In genomic region chr18:13217466-13217961, GRCh38 we compare ENCODE assay signal across 8 cellular contexts. TPM values are rescaled to one million over a fixed set of nuclear protein-coding genes. Genes with fewer than 3 reads are reported as not detected.
DNase-seq lines count a peak whose midpoint lies in the region; ATAC-seq, FAIRE-seq and TF ChIP-seq lines count a peak whose summit lies in the region.

No MANE protein-coding gene starts in this region.

- WGBS in small intestine, 3 donors = 0 to 2% (median 1%) methylated on average over 20 to 64 of the region's 64 CpGs

- in situ Hi-C loops in astrocyte of the spinal cord (cut with HindIII; ENCODE audit: low sequenced_read_pairs) = no loop called here

- DNase-seq in T-helper 17 cell = peak; percentile 57 to 58 (median 58)
- DNase-seq in astrocyte of the spinal cord (ENCODE audit: low read depth, low spot score) = peak; percentile 19
- DNase-seq in iPS-NIHi11 (ENCODE audit: low spot score) = peak; percentile 72
- peak; percentile 70 for DNase-seq in small intestine

- H3K27ac Mint-ChIP-seq in T-helper 17 cell = no peak overlapping the region

- H3K36me3 ChIP-seq in ES-I3 (ENCODE audit: insufficient read depth, low read length) = no peaks in the 10 kb centered on the region
- no peaks in the 10 kb centered on the region for H3K36me3 ChIP-seq in small intestine (ENCODE audit: control insufficient read depth in 2 of 2, insufficient read depth in 2 of 2, low read length in 2 of 2)

- peak overlapping the region; percentile 90 for H3K4me3 Mint-ChIP-seq in T-helper 17 cell

- ATAC-seq in HG02852 (IDR thresholded peaks at IDR 0.05; ENCODE audit: unreplicated experiment) = peak; percentile 51
- peak; percentile 56 for ATAC-seq in T-helper 17 cell
- ATAC-seq in GM18519 (IDR thresholded peaks at IDR 0.05; ENCODE audit: low FRiP score, unreplicated experiment) = no peak
- no peak for ATAC-seq in HG02571 (IDR thresholded peaks at IDR 0.05; ENCODE audit: unreplicated experiment)

- peaks cover 31% of the 10 kb centered on the region for H3K4me1 Mint-ChIP-seq in T-helper 17 cell

- no peak for TF ChIP-seq CTCF in astrocyte of the spinal cord (IDR thresholded peaks at IDR 0.05; ENCODE audit: low read depth, low read length)

- peaks cover 28% of the 10 kb centered on the region for H3K27me3 Mint-ChIP-seq in T-helper 17 cell

- H3K27ac ChIP-seq in small intestine (ENCODE audit: low read depth in 1 of 2, low read length in 1 of 2) = peak overlapping the region; percentile 45 to 67

- H3K9ac ChIP-seq in ES-I3 (ENCODE audit: low read depth, low read length) = peak overlapping the region; percentile 97

- H3K9me3 ChIP-seq in ES-I3 (ENCODE audit: control insufficient read depth, insufficient read depth, low read length) (no peaks in the 10 kb centered on the region), T-helper 17 cell (ENCODE audit: control insufficient read depth, low read length, poor library complexity, severe bottlenecking) (no peaks in the 10 kb centered on the region), small intestine (ENCODE audit: control insufficient read depth, low read depth) (no peaks in the 10 kb centered on the region)

- no peaks in the 10 kb centered on the region for H3K27me3 ChIP-seq in small intestine (ENCODE audit: control insufficient read depth in 2 of 2, insufficient read depth in 2 of 2, low read length in 2 of 2)

- peak overlapping the region; percentile 23 for H3K4me3 ChIP-seq in astrocyte of the spinal cord (ENCODE audit: low read depth, low read length)
- H3K4me3 ChIP-seq in small intestine (ENCODE audit: low read depth in 1 of 2, low read length in 2 of 2) = peak overlapping the region; percentile 66 to 91

- no peak for FAIRE-seq in small intestine (lab: Jason Lieb, UNC)

- no peaks in the 10 kb centered on the region for H3K36me3 Mint-ChIP-seq in T-helper 17 cell (ENCODE audit: low read depth)

- H3K4me1 ChIP-seq in ES-I3 (ENCODE audit: insufficient read depth, low read length) = peaks cover 2% of the 10 kb centered on the region; the same call in 1 of the 2 replicates
- H3K4me1 ChIP-seq in small intestine (ENCODE audit: control insufficient read depth in 2 of 2, insufficient read depth in 1 of 2, low read depth in 1 of 2, low read length in 1 of 2) = peaks cover 3 to 10% of the 10 kb centered on the region in 2 donors

RNA-seq across cellular contexts. Expression of gene LDLRAD4, which starts 1.0 kb away (rescaled TPM):
- total RNA-seq in T-helper 17 cell = 100 to 1,000 TPM; 112 to 120 TPM
- polyA plus RNA-seq in small intestine = 1 to 10 TPM; 2.7 to 7.4 (median 6.6) TPM

Comparison
In these comparisons a context has a peak if more than half of its experiments do, and no peak if none do; other contexts are left out.
1. ATAC-seq: peak in HG02852 (single experiment) and T-helper 17 cell (single experiment); none in GM18519 (single experiment) and HG02571 (single experiment).
2. DNase-seq: peak in every context shown above with its lines; median percentile 72 in iPS-NIHi11; 70 in small intestine; 58 in T-helper 17 cell; 19 in astrocyte of the spinal cord.